In genomic region chr16:507527-507926, GRCh38 we compare ENCODE assay signal across 18 cellular contexts. TPM values are rescaled to one million over a fixed set of nuclear protein-coding genes. Genes with fewer than 3 reads are reported as not detected.
"Had no signal": no experiment of that assay in that cellular context is flagged by ENCODE, and none has a peak within 500 bp of the region (broad histone marks: within the 10 kb centered on the region; RNA-seq: fewer than 3 reads in every experiment).

No MANE protein-coding gene starts in this region.

RNA-seq across cellular contexts. Expression of gene PRR35, which starts 52.7 kb away (rescaled TPM):
- total RNA-seq: esophagus squamous epithelium; left colon; left ventricle myocardium superior; lower lobe of right lung; mesenteric fat pad; naive thymus-derived CD8-positive, alpha-beta T cell; psoas muscle; right cardiac atrium; sigmoid colon; skeletal muscle tissue; stomach; subcutaneous adipose tissue; temporal lobe; thyroid gland; ureter; vagina had no signal
- polyA plus RNA-seq: immature natural killer cell; naive thymus-derived CD8-positive, alpha-beta T cell; neural cell; psoas muscle; right cardiac atrium; sigmoid colon; stomach had no signal

RNA-seq across cellular contexts. Expression of gene NHLRC4, which starts 59.3 kb away (rescaled TPM):
- polyA plus RNA-seq: neural cell had no signal
